In genomic region chr18:36572135-36572856, GRCh38 we compare ENCODE assay signal across 9 cellular contexts.
A peak's percentile ranks its signal among the peaks of the same experiment; 100 is the strongest.
DNase-seq lines count a peak whose midpoint lies in the region; ATAC-seq, FAIRE-seq and TF ChIP-seq lines count a peak whose summit lies in the region.
"Had no signal": no experiment of that assay in that cellular context is flagged by ENCODE, and none has a peak within 500 bp of the region (broad histone marks: within the 10 kb centered on the region; RNA-seq: fewer than 3 reads in every experiment).

No MANE protein-coding gene starts in this region.

- no peak overlapping the region for H3K27ac ChIP-seq in GM23338 (ENCODE audit: low read depth)
- H3K27ac ChIP-seq in vagina, result no peak overlapping the region

- H3K27ac Mint-ChIP-seq in GM23338, result peak overlapping the region; percentile 14; the same call in 1 of the 2 replicates
- H3K27ac Mint-ChIP-seq: memory B cell had no signal

- H3K4me2 ChIP-seq in GM23338, result no peak overlapping the region

- ATAC-seq in GM23338 (peak; percentile 85), left colon (peak; percentile 65), HG02981 (IDR thresholded peaks at IDR 0.05; ENCODE audit: unreplicated experiment) (no peak)

- H3K9me3 ChIP-seq in vagina, result no peaks in the 10 kb centered on the region

- H3K27me3 Mint-ChIP-seq in GM23338 (ENCODE audit: insufficient read depth, low read depth, poor library complexity), result no peaks in the 10 kb centered on the region
- H3K27me3 Mint-ChIP-seq: memory B cell had no signal

- H3K36me3 ChIP-seq in GM23338 (ENCODE audit: insufficient read depth) (no peaks in the 10 kb centered on the region), vagina (no peaks in the 10 kb centered on the region)

- H3K27me3 ChIP-seq in GM23338 (ENCODE audit: insufficient read depth) (no peaks in the 10 kb centered on the region), vagina (no peaks in the 10 kb centered on the region)

- intact Hi-C loops in left colon (cut with DNase I, micrococcal nuclease) (no loop called here), vagina (cut with DNase I) (loop anchor here (10.0 kb wide), 1 partner anchor 277 kb away; the partner anchor contains the start of gene FHOD3)

- no peaks in the 10 kb centered on the region for H3F3A ChIP-seq in GM23338 (replicated peaks; ENCODE audit: low read depth)

- DNase-seq in DMS53 (lab: John Stamatoyannopoulos, UW) (peak; percentile 79), GM23338 (ENCODE audit: low spot score) (peak; percentile 72), NCI-H446 treated with DMSO at 0.1 percent for 48 hours (lab: John Stamatoyannopoulos, UW) (peak; percentile 25), T47D (ENCODE audit: low read depth in 1 of 2, low spot score in 1 of 2) (peak; percentile 16 to 55), left colon (peak in 1 of 2 donors; percentile 47), vagina (ENCODE audit: extremely low spot score in 2 of 2) (peak in 1 of 2 donors; percentile 56), frontal cortex (ENCODE audit: low spot score in 2 of 2) (no peak)

- TF ChIP-seq POLR2A in vagina (IDR thresholded peaks at IDR 0.05), result no peak

- H3K79me2 ChIP-seq in GM23338 (replicated peaks; ENCODE audit: insufficient read depth), result no peaks in the 10 kb centered on the region

- in situ Hi-C loops in T47D (cut with HindIII; ENCODE audit: low pct_unique_long_range_greater_than_20kb, low sequenced_read_pairs), result no loop called here

- TF ChIP-seq CTCF in GM23338 (conservative IDR thresholded peaks at IDR 0.05; ENCODE audit: low read depth in 2 of 2), result peak; percentile 72 to 74
- TF ChIP-seq CTCF in vagina (IDR thresholded peaks at IDR 0.05), result peak in 2 of 3 experiments; percentile 12 to 46

- H4K20me1 ChIP-seq in GM23338 (replicated peaks; ENCODE audit: insufficient read depth), result no peaks in the 10 kb centered on the region

- no peaks in the 10 kb centered on the region for H3K9me3 Mint-ChIP-seq in GM23338
- H3K9me3 Mint-ChIP-seq: memory B cell had no signal

- peak overlapping the region; percentile 28; the same call in 1 of the 2 replicates for H2AFZ ChIP-seq in GM23338

- H3K36me3 Mint-ChIP-seq in GM23338 (ENCODE audit: low read depth), result peaks cover under 1% of the 10 kb centered on the region; the same call in 2 of the 3 replicates
- H3K36me3 Mint-ChIP-seq: memory B cell had no signal

- no peaks in the 10 kb centered on the region for H3K9me2 ChIP-seq in GM23338 (ENCODE audit: insufficient read depth)

- H3K4me3 Mint-ChIP-seq in GM23338, result no peak overlapping the region
- H3K4me3 Mint-ChIP-seq: memory B cell had no signal

- H3K4me3 ChIP-seq in GM23338 (no peak overlapping the region), vagina (no peak overlapping the region)

- no peak for FAIRE-seq in frontal cortex (lab: Jason Lieb, UNC)

- H3K4me1 ChIP-seq in GM23338 (ENCODE audit: insufficient read depth) (peaks cover 6% of the 10 kb centered on the region; the same call in 1 of the 2 replicates), vagina (no peaks in the 10 kb centered on the region)

- peaks cover 16% of the 10 kb centered on the region; the same call in 2 of the 3 replicates for H3K4me1 Mint-ChIP-seq in GM23338
- H3K4me1 Mint-ChIP-seq: memory B cell had no signal

TF ChIP-seq in GM23338, 12 proteins besides CTCF, POLR2A, EP300 and RAD21:
- no peak for TF ChIP-seq NANOG (IDR thresholded peaks at IDR 0.05; ENCODE audit: borderline replicate concordance)
- TF ChIP-seq ZNF462 (CRISPR knock-in tag; IDR thresholded peaks at IDR 0.05), result no peak
- no peak for TF ChIP-seq EZH2phosphoT487 (IDR thresholded peaks at IDR 0.05; ENCODE audit: unreplicated experiment)
- no peak for TF ChIP-seq ZNF114 (CRISPR knock-in tag; IDR thresholded peaks at IDR 0.05)
- no peak for TF ChIP-seq CREB1 (CRISPR knock-in tag; IDR thresholded peaks at IDR 0.05; ENCODE audit: low read depth)
- TF ChIP-seq STAT1 (IDR thresholded peaks at IDR 0.05; ENCODE audit: unreplicated experiment), result no peak
- TF ChIP-seq EZH2 (IDR thresholded peaks at IDR 0.05; ENCODE audit: low read depth, unreplicated experiment), result no peak

Comparison
In these comparisons a context has a peak if more than half of its experiments do, and no peak if none do; other contexts are left out.
1. DNase-seq: peak in DMS53 (single experiment), GM23338 (single experiment), NCI-H446 treated with DMSO at 0.1 percent for 48 hours (single experiment) and T47D (2 of 2); none in frontal cortex (0 of 2).